In genomic region chr10:132021046-132021445, GRCh38 we compare ENCODE assay signal across 36 cellular contexts. TPM values are rescaled to one million over a fixed set of nuclear protein-coding genes. Genes with fewer than 3 reads are reported as not detected.
"Had no signal": no experiment of that assay in that cellular context is flagged by ENCODE, and none has a peak within 500 bp of the region (broad histone marks: within the 10 kb centered on the region; RNA-seq: fewer than 3 reads in every experiment).

No MANE protein-coding gene starts in this region.

- H3K36me3 Mint-ChIP-seq: activated naive CD4-positive, alpha-beta T cell treated with anti-CD3 and anti-CD28 coated beads, Interleukin-2, amount 50 U/mL, for 24 hours; activated naive CD8-positive, alpha-beta T cell treated with anti-CD3 and anti-CD28 coated beads for 36 hours; T-cell had no signal

- H3K9me3 ChIP-seq: adrenal gland, body of pancreas, esophagus muscularis mucosa, gastrocnemius medialis had no signal

- H3K27ac ChIP-seq: adrenal gland, body of pancreas, cardiac muscle cell, coronary artery, dorsolateral prefrontal cortex, esophagus muscularis mucosa, foreskin keratinocyte, gastrocnemius medialis, WERI-Rb-1 had no signal

- H3K27ac Mint-ChIP-seq: activated B cell treated with CpG ODN at 0.5 μM for 24 hours; activated CD8-positive, alpha-beta T cell treated with anti-CD3 and anti-CD28 coated beads for 36 hours; activated naive CD4-positive, alpha-beta T cell treated with anti-CD3 and anti-CD28 coated beads for 36 hours; activated naive CD4-positive, alpha-beta T cell treated with anti-CD3 and anti-CD28 coated beads, Interleukin-2, amount 50 U/mL, for 24 hours; activated naive CD8-positive, alpha-beta T cell treated with anti-CD3 and anti-CD28 coated beads for 36 hours; activated naive CD8-positive, alpha-beta T cell treated with anti-CD3 and anti-CD28 coated beads, Interleukin-2, amount 50 U/mL, for 24 hours; activated T-helper 17 cell treated with anti-CD3 and anti-CD28 coated beads, Interleukin-2, amount 50 U/mL, for 72 hours; dendritic cell treated with granulocyte-macrophage colony-stimulating factor and Interleukin-4, amounts not matched to agents 40 ng/mL and 50 ng/mL, for 4 days; endodermal cell; T-cell; T-helper 1 cell treated with Interleukin-12 subunit alpha and Interleukin-12 subunit beta and Interleukin-4 antibody, amounts not matched to agents 30 μg/mL and 1 μg/mL, for 36 hours; T-helper 2 cell treated with Interferon-gamma antibody and Interleukin-4, amounts not matched to agents 5 μg/mL and 100 μg/mL, for 36 hours had no signal

- H3K36me3 ChIP-seq: adrenal gland, cardiac muscle cell, esophagus muscularis mucosa, gastrocnemius medialis, WERI-Rb-1 had no signal

- ATAC-seq: activated CD4-positive, CD25-positive, alpha-beta regulatory T cell treated with anti-CD3 and anti-CD28 coated beads, Interleukin-2, amount 50 U/mL, for 24 hours; activated CD8-positive, alpha-beta T cell treated with anti-CD3 and anti-CD28 coated beads for 36 hours; activated naive CD8-positive, alpha-beta T cell treated with anti-CD3 and anti-CD28 coated beads, Interleukin-2, amount 50 U/mL, for 24 hours; activated T-cell treated with anti-CD3 and anti-CD28 coated beads, Interleukin-2, amount 50 U/mL, for 4 hours; activated T-helper 17 cell treated with anti-CD3 and anti-CD28 coated beads, Interleukin-2, amount 50 U/mL, for 72 hours; body of pancreas; foreskin keratinocyte; gastrocnemius medialis; T-cell had no signal

- H3K4me3 ChIP-seq: adrenal gland, body of pancreas, cardiac muscle cell, coronary artery, dorsolateral prefrontal cortex, esophagus muscularis mucosa, gastrocnemius medialis had no signal

- H3K4me3 Mint-ChIP-seq: activated B cell treated with CpG ODN at 0.5 μM for 24 hours; activated CD8-positive, alpha-beta T cell treated with anti-CD3 and anti-CD28 coated beads for 36 hours; activated naive CD4-positive, alpha-beta T cell treated with anti-CD3 and anti-CD28 coated beads for 36 hours; activated naive CD4-positive, alpha-beta T cell treated with anti-CD3 and anti-CD28 coated beads, Interleukin-2, amount 50 U/mL, for 24 hours; activated naive CD8-positive, alpha-beta T cell treated with anti-CD3 and anti-CD28 coated beads for 36 hours; activated naive CD8-positive, alpha-beta T cell treated with anti-CD3 and anti-CD28 coated beads, Interleukin-2, amount 50 U/mL, for 24 hours; activated T-cell treated with anti-CD3 and anti-CD28 coated beads, Interleukin-2, amount 50 U/mL, for 4 hours; activated T-helper 17 cell treated with anti-CD3 and anti-CD28 coated beads, Interleukin-2, amount 50 U/mL, for 72 hours; central memory CD8-positive, alpha-beta T cell; dendritic cell treated with granulocyte-macrophage colony-stimulating factor and Interleukin-4, amounts not matched to agents 40 ng/mL and 50 ng/mL, for 4 days; endodermal cell; T-cell; T-helper 1 cell treated with Interleukin-12 subunit alpha and Interleukin-12 subunit beta and Interleukin-4 antibody, amounts not matched to agents 30 μg/mL and 1 μg/mL, for 36 hours; T-helper 2 cell treated with Interferon-gamma antibody and Interleukin-4, amounts not matched to agents 5 μg/mL and 100 μg/mL, for 36 hours had no signal

- DNase-seq: activated B cell treated with CpG ODN at 0.5 μM for 24 hours; activated CD4-positive, alpha-beta T cell treated with anti-CD3 and anti-CD28 coated beads for 48 hours; activated CD4-positive, alpha-beta T cell treated with anti-CD3 and anti-CD28 coated beads, Interleukin-2, amount 50 U/mL, for 1 hour; activated CD4-positive, alpha-beta T cell treated with anti-CD3 and anti-CD28 coated beads, Interleukin-2, amount 50 U/mL, for 48 hours; activated CD8-positive, alpha-beta memory T cell treated with anti-CD3 and anti-CD28 coated beads for 24 hours; activated CD8-positive, alpha-beta T cell treated with anti-CD3 and anti-CD28 coated beads for 36 hours; activated effector memory CD4-positive, alpha-beta T cell treated with anti-CD3 and anti-CD28 coated beads, Interleukin-2, amount 50 U/mL, for 16 hours; activated naive CD4-positive, alpha-beta T cell treated with anti-CD3 and anti-CD28 coated beads for 36 hours; activated naive CD8-positive, alpha-beta T cell treated with anti-CD3 and anti-CD28 coated beads for 36 hours; activated naive CD8-positive, alpha-beta T cell treated with anti-CD3 and anti-CD28 coated beads, Interleukin-2, amount 50 U/mL, for 24 hours; activated T-cell treated with anti-CD3 and anti-CD28 coated beads, Interleukin-2, amount 50 U/mL, for 4 hours; adrenal gland; amygdala; aorta; body of pancreas; effector memory CD4-positive, alpha-beta T cell; endodermal cell; erythroblast; foreskin keratinocyte; gastrocnemius medialis; glutamatergic neuron; SW 1271; T-cell; T1000; WERI-Rb-1 had no signal

- H3K27me3 ChIP-seq: adrenal gland, body of pancreas, dorsolateral prefrontal cortex had no signal

- H3K9me3 Mint-ChIP-seq: activated B cell treated with CpG ODN at 0.5 μM for 24 hours; activated CD8-positive, alpha-beta T cell treated with anti-CD3 and anti-CD28 coated beads for 36 hours; activated naive CD4-positive, alpha-beta T cell treated with anti-CD3 and anti-CD28 coated beads for 36 hours; activated naive CD4-positive, alpha-beta T cell treated with anti-CD3 and anti-CD28 coated beads, Interleukin-2, amount 50 U/mL, for 24 hours; activated naive CD8-positive, alpha-beta T cell treated with anti-CD3 and anti-CD28 coated beads for 36 hours; activated naive CD8-positive, alpha-beta T cell treated with anti-CD3 and anti-CD28 coated beads, Interleukin-2, amount 50 U/mL, for 24 hours; activated T-cell treated with anti-CD3 and anti-CD28 coated beads, Interleukin-2, amount 50 U/mL, for 4 hours; activated T-helper 17 cell treated with anti-CD3 and anti-CD28 coated beads, Interleukin-2, amount 50 U/mL, for 72 hours; central memory CD8-positive, alpha-beta T cell; dendritic cell treated with granulocyte-macrophage colony-stimulating factor and Interleukin-4, amounts not matched to agents 40 ng/mL and 50 ng/mL, for 4 days; endodermal cell; T-cell; T-helper 1 cell treated with Interleukin-12 subunit alpha and Interleukin-12 subunit beta and Interleukin-4 antibody, amounts not matched to agents 30 μg/mL and 1 μg/mL, for 36 hours; T-helper 2 cell treated with Interferon-gamma antibody and Interleukin-4, amounts not matched to agents 5 μg/mL and 100 μg/mL, for 36 hours had no signal

RNA-seq across cellular contexts. Expression of gene JAKMIP3, which starts 44.7 kb away (rescaled TPM):
- polyA plus RNA-seq: foreskin keratinocyte had no signal
